Comparison of ENCODE assay signal across 12 cellular contexts in the genomic region with DNA sequence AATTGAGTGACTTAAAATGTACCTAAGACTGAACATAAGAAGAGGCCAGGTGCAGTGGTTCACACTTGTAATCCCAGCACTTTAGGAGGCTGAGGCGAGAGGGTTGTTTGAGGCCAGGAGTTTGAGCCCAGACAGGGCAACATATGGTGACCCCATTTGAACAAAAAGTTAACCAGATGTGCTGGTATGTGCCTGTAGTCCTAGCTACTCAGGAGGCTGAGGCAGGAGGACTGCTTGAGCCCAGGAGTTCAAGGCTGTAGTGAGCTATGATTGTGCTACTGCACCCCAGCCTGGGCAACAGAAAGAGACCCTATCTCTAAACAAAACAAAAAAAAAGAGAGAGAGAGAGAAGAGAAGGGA. TPM values are rescaled to one million over a fixed set of nuclear protein-coding genes. Genes with fewer than 3 reads are reported as not detected.
DNase-seq lines count a peak whose midpoint lies in the region; ATAC-seq and TF ChIP-seq lines count a peak whose summit lies in the region.
"Had no signal": no experiment of that assay in that cellular context is flagged by ENCODE, and none has a peak within 500 bp of the region (broad histone marks: within the 10 kb centered on the region; RNA-seq: fewer than 3 reads in every experiment).

No MANE protein-coding gene starts in this region.

- H3K4me1 Mint-ChIP-seq in activated CD8-positive, alpha-beta T cell treated with anti-CD3 and anti-CD28 coated beads, Interleukin-2, amount 10 ng/mL, durations not matched to agents 7 days and 5 days (ENCODE audit: low read depth): peaks cover 29% of the 10 kb centered on the region
- H3K4me1 Mint-ChIP-seq in activated CD8-positive, alpha-beta T cell treated with anti-CD3 and anti-CD28 coated beads for 36 hours (ENCODE audit: low read depth): peaks cover 19% of the 10 kb centered on the region

- WGBS in upper lobe of left lung, 2 donors: 100% methylated on average over 1 of the region's 1 CpG

- DNase-seq in activated CD8-positive, alpha-beta T cell treated with anti-CD3 and anti-CD28 coated beads, Interleukin-2, amount 10 ng/mL, durations not matched to agents 7 days and 5 days: no peak
- no peak for DNase-seq in activated CD8-positive, alpha-beta T cell treated with anti-CD3 and anti-CD28 coated beads for 36 hours
- DNase-seq in adipocyte (ENCODE audit: low read depth) (no peak), upper lobe of left lung (no peak)
- DNase-seq in stimulated activated CD4-positive, alpha-beta T cell treated with anti-CD3 and anti-CD28 coated beads, Interleukin-12 subunit alpha, Interleukin-12 subunit beta, amount 100 ng/mL, for 4 hours: no peak
- DNase-seq: activated naive CD8-positive, alpha-beta T cell treated with anti-CD3 and anti-CD28 coated beads, Interleukin-2, amount 50 U/mL, for 24 hours; dorsolateral prefrontal cortex; naive thymus-derived CD4-positive, alpha-beta T cell; WERI-Rb-1 had no signal

- H3K36me3 Mint-ChIP-seq in activated CD8-positive, alpha-beta T cell treated with anti-CD3 and anti-CD28 coated beads, Interleukin-2, amount 10 ng/mL, durations not matched to agents 7 days and 5 days (ENCODE audit: low read depth): no peaks in the 10 kb centered on the region
- H3K36me3 Mint-ChIP-seq in activated CD8-positive, alpha-beta T cell treated with anti-CD3 and anti-CD28 coated beads for 36 hours (ENCODE audit: low read depth): no peaks in the 10 kb centered on the region

- no peak for TF ChIP-seq EP300 in upper lobe of left lung (IDR thresholded peaks at IDR 0.05)

- no peak for TF ChIP-seq POLR2A in upper lobe of left lung (IDR thresholded peaks at IDR 0.05)

- H3K4me1 ChIP-seq in adipocyte (ENCODE audit: control insufficient read depth, insufficient read depth, low read length) (peaks cover 10% of the 10 kb centered on the region), mucosa of rectum (ENCODE audit: control insufficient read depth in 2 of 2, insufficient read depth in 2 of 2, low read length in 2 of 2) (peaks cover 11 to 44% of the 10 kb centered on the region in 2 donors), upper lobe of left lung (peaks cover 0 to 10% (median 7%) of the 10 kb centered on the region in 4 donors)

- H3K27me3 Mint-ChIP-seq in activated CD8-positive, alpha-beta T cell treated with anti-CD3 and anti-CD28 coated beads, Interleukin-2, amount 10 ng/mL, durations not matched to agents 7 days and 5 days (ENCODE audit: low read depth): no peaks in the 10 kb centered on the region
- no peaks in the 10 kb centered on the region for H3K27me3 Mint-ChIP-seq in activated CD8-positive, alpha-beta T cell treated with anti-CD3 and anti-CD28 coated beads for 36 hours
- H3K27me3 Mint-ChIP-seq: activated naive CD8-positive, alpha-beta T cell treated with anti-CD3 and anti-CD28 coated beads, Interleukin-2, amount 50 U/mL, for 24 hours had no signal

- CTCF ChIA-PET in activated CD8-positive, alpha-beta T cell treated with anti-CD3 and anti-CD28 coated beads, Interleukin-2, amount 10 ng/mL, durations not matched to agents 7 days and 5 days (lab: Charles Lee): interaction anchor here (1.0 to 2.2 kb wide), 6 partner anchors 10 to 154 kb away, joined by 3 to 11 read pairs (median 4); partner anchors contain the start of gene PAQR8
- CTCF ChIA-PET in activated CD8-positive, alpha-beta T cell treated with anti-CD3 and anti-CD28 coated beads for 36 hours (lab: Charles Lee): interaction anchor here (0.9 to 2.2 kb wide), 3 partner anchors 12 to 66 kb away, joined by 3 to 9 read pairs (median 3); partner anchors contain the start of gene MCM3

- TF ChIP-seq CTCF in activated CD8-positive, alpha-beta T cell treated with anti-CD3 and anti-CD28 coated beads for 36 hours (IDR thresholded peaks at IDR 0.05): no peak
- no peak for TF ChIP-seq CTCF in upper lobe of left lung (IDR thresholded peaks at IDR 0.05)

- no peaks in the 10 kb centered on the region for H3K9me3 ChIP-seq in adipocyte (ENCODE audit: control insufficient read depth, low read length)
- no peaks in the 10 kb centered on the region for H3K9me3 ChIP-seq in mucosa of rectum (ENCODE audit: control insufficient read depth in 2 of 2, low read length in 2 of 2)
- no peaks in the 10 kb centered on the region for H3K9me3 ChIP-seq in upper lobe of left lung

- no peaks in the 10 kb centered on the region for H3K27me3 ChIP-seq in adipocyte (replicated peaks; ENCODE audit: control insufficient read depth, insufficient read depth, low read length)
- no peaks in the 10 kb centered on the region for H3K27me3 ChIP-seq in mucosa of rectum (ENCODE audit: control insufficient read depth in 2 of 2, insufficient read depth in 2 of 2, low read length in 2 of 2)
- H3K27me3 ChIP-seq in upper lobe of left lung: no peaks in the 10 kb centered on the region
- H3K27me3 ChIP-seq: dorsolateral prefrontal cortex had no signal

- H3K4me3 ChIP-seq in adipocyte (ENCODE audit: low read length): peak overlapping the region; percentile 55
- no peak overlapping the region for H3K4me3 ChIP-seq in mucosa of rectum (ENCODE audit: low read length in 2 of 2)
- H3K4me3 ChIP-seq in upper lobe of left lung: no peak overlapping the region
- H3K4me3 ChIP-seq: dorsolateral prefrontal cortex had no signal

- H3K27ac ChIP-seq in mucosa of rectum (ENCODE audit: low read depth in 2 of 2, low read length in 2 of 2) (peak overlapping the region; percentile 11 to 70), upper lobe of left lung (peak overlapping the region; percentile 12 to 62 (median 34))
- H3K27ac ChIP-seq: WERI-Rb-1 had no signal

- no peak overlapping the region for H3K4me3 Mint-ChIP-seq in activated CD8-positive, alpha-beta T cell treated with anti-CD3 and anti-CD28 coated beads, Interleukin-2, amount 10 ng/mL, durations not matched to agents 7 days and 5 days
- no peak overlapping the region for H3K4me3 Mint-ChIP-seq in activated CD8-positive, alpha-beta T cell treated with anti-CD3 and anti-CD28 coated beads for 36 hours
- H3K4me3 Mint-ChIP-seq: activated naive CD8-positive, alpha-beta T cell treated with anti-CD3 and anti-CD28 coated beads, Interleukin-2, amount 50 U/mL, for 24 hours had no signal

- POLR2A ChIA-PET in activated CD8-positive, alpha-beta T cell treated with anti-CD3 and anti-CD28 coated beads, Interleukin-2, amount 10 ng/mL, durations not matched to agents 7 days and 5 days (lab: Charles Lee): interaction anchor here (0.6 to 1.3 kb wide), 3 partner anchors 10 to 56 kb away, joined by 3 read pairs; partner anchors contain the start of gene PAQR8
- POLR2A ChIA-PET in activated CD8-positive, alpha-beta T cell treated with anti-CD3 and anti-CD28 coated beads for 36 hours (lab: Charles Lee): interaction anchor here (1.1 to 1.4 kb wide), 2 partner anchors 9 to 11 kb away, joined by 3 to 4 read pairs; no protein-coding TSS in a partner anchor

- no peak overlapping the region for H3K9ac ChIP-seq in adipocyte (ENCODE audit: low read length)
- no peak overlapping the region for H3K9ac ChIP-seq in mucosa of rectum (ENCODE audit: low read depth in 1 of 2, low read length in 2 of 2)

- H3K36me3 ChIP-seq in adipocyte (ENCODE audit: control insufficient read depth, insufficient read depth, low read length, severe bottlenecking) (no peaks in the 10 kb centered on the region), mucosa of rectum (ENCODE audit: control insufficient read depth in 2 of 2, insufficient read depth in 2 of 2, low read length in 2 of 2) (no peaks in the 10 kb centered on the region), upper lobe of left lung (no peaks in the 10 kb centered on the region)
- H3K36me3 ChIP-seq: WERI-Rb-1 had no signal

- H3K27ac Mint-ChIP-seq in activated CD8-positive, alpha-beta T cell treated with anti-CD3 and anti-CD28 coated beads, Interleukin-2, amount 10 ng/mL, durations not matched to agents 7 days and 5 days: peak overlapping the region; percentile 23
- no peak overlapping the region for H3K27ac Mint-ChIP-seq in activated CD8-positive, alpha-beta T cell treated with anti-CD3 and anti-CD28 coated beads for 36 hours
- H3K27ac Mint-ChIP-seq: activated naive CD8-positive, alpha-beta T cell treated with anti-CD3 and anti-CD28 coated beads, Interleukin-2, amount 50 U/mL, for 24 hours had no signal

- ATAC-seq in activated CD8-positive, alpha-beta T cell treated with anti-CD3 and anti-CD28 coated beads, Interleukin-2, amount 10 ng/mL, durations not matched to agents 7 days and 5 days: no peak
- no peak for ATAC-seq in activated CD8-positive, alpha-beta T cell treated with anti-CD3 and anti-CD28 coated beads for 36 hours
- ATAC-seq in upper lobe of left lung (ENCODE audit: low FRiP score in 2 of 2) (no peak), HG03460 (IDR thresholded peaks at IDR 0.05; ENCODE audit: unreplicated experiment) (no peak), GM18861 (IDR thresholded peaks at IDR 0.05; ENCODE audit: unreplicated experiment) (no peak)

- H3K9me3 Mint-ChIP-seq in activated CD8-positive, alpha-beta T cell treated with anti-CD3 and anti-CD28 coated beads, Interleukin-2, amount 10 ng/mL, durations not matched to agents 7 days and 5 days (ENCODE audit: insufficient read depth): no peaks in the 10 kb centered on the region
- H3K9me3 Mint-ChIP-seq in activated CD8-positive, alpha-beta T cell treated with anti-CD3 and anti-CD28 coated beads for 36 hours: no peaks in the 10 kb centered on the region
- H3K9me3 Mint-ChIP-seq: activated naive CD8-positive, alpha-beta T cell treated with anti-CD3 and anti-CD28 coated beads, Interleukin-2, amount 50 U/mL, for 24 hours; naive thymus-derived CD4-positive, alpha-beta T cell had no signal

- intact Hi-C loops in activated CD8-positive, alpha-beta T cell treated with anti-CD3 and anti-CD28 coated beads for 36 hours (cut with micrococcal nuclease): loop anchor here (5.0 kb wide), 1 partner anchor 45 kb away; no protein-coding TSS in a partner anchor

RNA-seq across cellular contexts. Expression of gene PAQR8, which starts 10.1 kb away (rescaled TPM):
- total RNA-seq in activated CD8-positive, alpha-beta T cell treated with anti-CD3 and anti-CD28 coated beads, Interleukin-2, amount 10 ng/mL, durations not matched to agents 7 days and 5 days: 10 to 100 TPM; 23.0 to 25.7 TPM
- 10 to 100 TPM; 12.9 to 13.7 TPM for total RNA-seq in activated CD8-positive, alpha-beta T cell treated with anti-CD3 and anti-CD28 coated beads for 36 hours
- total RNA-seq in upper lobe of left lung: 10 to 100 TPM in 3 of 6 donors, 1 to 10 TPM in 3; 3.4 to 21.6 (median 9.3) TPM
